In the genomic region with DNA sequence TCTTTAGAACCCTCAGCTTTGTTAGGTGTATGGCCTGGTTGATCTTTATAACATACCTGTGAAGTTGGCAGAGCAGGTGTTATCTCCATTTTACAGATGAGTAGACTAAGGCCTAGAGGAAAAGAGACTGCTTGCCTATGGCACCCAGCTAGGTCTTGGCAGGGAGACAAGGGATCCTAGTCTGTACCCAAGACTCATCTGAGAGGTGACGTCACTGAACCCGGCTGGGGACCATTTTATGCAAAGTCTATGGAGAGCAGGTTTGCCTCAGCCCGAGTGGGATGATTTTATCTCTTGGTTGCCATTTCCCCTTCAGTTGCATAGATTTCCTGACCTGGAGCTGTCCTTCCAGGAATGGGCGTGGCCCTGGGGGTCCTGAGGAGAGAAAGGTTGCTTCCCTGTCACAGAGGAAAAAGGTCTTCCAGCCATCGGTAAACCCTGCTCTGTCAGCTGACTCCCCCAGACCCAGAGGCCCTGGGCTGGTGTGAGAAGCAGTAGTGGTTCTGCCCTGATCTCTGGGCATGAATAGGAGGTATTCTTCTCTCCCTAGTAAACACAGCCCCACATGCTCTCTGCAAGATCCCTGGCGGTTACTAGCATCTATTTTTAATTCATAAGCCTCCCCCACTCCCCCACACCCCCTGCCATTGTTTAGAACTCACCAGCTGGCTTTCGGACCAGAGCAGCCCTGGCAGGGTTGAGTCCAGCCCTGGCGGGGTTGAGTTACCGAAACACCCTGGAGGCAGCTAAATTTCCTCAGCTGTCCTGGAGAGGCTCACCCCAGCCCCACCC, we compare ENCODE assay signal across 1 cellular context.
TF ChIP-seq lines count a peak whose summit lies in the region.

No MANE protein-coding gene starts in this region.

TF ChIP-seq in K562, 482 proteins besides CTCF, POLR2A, EP300 and RAD21:
- TF ChIP-seq ATF4 (CRISPR knock-in tag; IDR thresholded peaks at IDR 0.05) (no peak), KAT7 (CRISPR knock-in tag; IDR thresholded peaks at IDR 0.05; ENCODE audit: borderline replicate concordance) (no peak), TFAM (CRISPR knock-in tag; conservative IDR thresholded peaks at IDR 0.05) (no peak), FOXA3 (CRISPR knock-in tag; conservative IDR thresholded peaks at IDR 0.05 in 1 of 2, IDR thresholded peaks at IDR 0.05 in 1 of 2) (no peak), ZNF740 (CRISPR knock-in tag; IDR thresholded peaks at IDR 0.05) (0 out of 2 replicates have a peak, but pooled peaks have one; percentile 33), ZNF740 (tag; IDR thresholded peaks at IDR 0.05) (no peak), KDM1A (IDR thresholded peaks at IDR 0.05) (0 out of 4 replicates have a peak, but pooled peaks of 1 of the 2 experiments have one; percentile 37), TSC22D4 (tag; IDR thresholded peaks at IDR 0.05) (no peak), ZNF561 (CRISPR knock-in tag; conservative IDR thresholded peaks at IDR 0.05) (no peak), ZNF347 (CRISPR knock-in tag; IDR thresholded peaks at IDR 0.05; ENCODE audit: low read depth) (no peak), CTBP1 (IDR thresholded peaks at IDR 0.05; ENCODE audit: borderline replicate concordance) (no peak; the same call in 1 of the 2 replicates), BCOR (IDR thresholded peaks at IDR 0.05) (0 out of 2 replicates have a peak, but pooled peaks have one; percentile 51), ATF1 (CRISPR knock-in tag; IDR thresholded peaks at IDR 0.05) (no peak), ATF1 (tag; IDR thresholded peaks at IDR 0.05) (peak; percentile 80), JUND (IDR thresholded peaks at IDR 0.05; ENCODE audit: borderline replicate concordance, low read depth, low read length) (peak; percentile 69), JUND (tag; IDR thresholded peaks at IDR 0.05; ENCODE audit: borderline replicate concordance, low read depth, low read length) (peak; percentile 71), CHD4 (IDR thresholded peaks at IDR 0.05; ENCODE audit: insufficient read depth, insufficient replicate concordance, low read depth, low read length, poor library complexity, severe bottlenecking) (peak; percentile 12), TAF9B (IDR thresholded peaks at IDR 0.05; ENCODE audit: partially characterized antibody) (no peak), SMARCB1 (IDR thresholded peaks at IDR 0.05; ENCODE audit: insufficient read length, low read depth) (no peak), RBM25 (IDR thresholded peaks at IDR 0.05; ENCODE audit: low read depth, low read length, severe bottlenecking) (peak; percentile 85), HSF4 (CRISPR knock-in tag; IDR thresholded peaks at IDR 0.05; ENCODE audit: borderline replicate concordance) (no peak), JUN (IDR thresholded peaks at IDR 0.05; ENCODE audit: borderline replicate concordance, low read depth, low read length) (0 out of 2 replicates have a peak, but pooled peaks have one; percentile 31), JUN (CRISPR knock-in tag; IDR thresholded peaks at IDR 0.05; ENCODE audit: borderline replicate concordance) (no peak), ATF3 (IDR thresholded peaks at IDR 0.05) (peak; percentile 91), ATF3 (CRISPR knock-in tag; conservative IDR thresholded peaks at IDR 0.05) (no peak), THRAP3 (IDR thresholded peaks at IDR 0.05; ENCODE audit: borderline replicate concordance) (no peak), ZNF644 (tag; IDR thresholded peaks at IDR 0.05; ENCODE audit: low read depth) (no peak), ATF7 (IDR thresholded peaks at IDR 0.05) (peak; percentile 96), NRF1 (conservative IDR thresholded peaks at IDR 0.05 in 1 of 2, IDR thresholded peaks at IDR 0.05 in 1 of 2) (peak in 1 of 2 experiments; percentile 12; a peak in 1 of 4 replicates), RFX1 (IDR thresholded peaks at IDR 0.05) (no peak), CREM (IDR thresholded peaks at IDR 0.05; ENCODE audit: low read depth) (peak; percentile 58), HDAC2 (IDR thresholded peaks at IDR 0.05) (peak; percentile 33; the same call in 1 of the 2 replicates), JUNB (CRISPR knock-in tag; conservative IDR thresholded peaks at IDR 0.05) (0 out of 2 replicates have a peak, but pooled peaks have one; percentile 37), RCOR1 (IDR thresholded peaks at IDR 0.05; ENCODE audit: borderline replicate concordance in 1 of 2, low read depth in 2 of 2, low read length in 2 of 2) (peak; percentile 14 to 56; a peak in 3 of 4 replicates), TEAD4 (IDR thresholded peaks at IDR 0.05; ENCODE audit: low read length) (no peak), TEAD4 (CRISPR knock-in tag; IDR thresholded peaks at IDR 0.05; ENCODE audit: borderline replicate concordance) (0 out of 2 replicates have a peak, but pooled peaks have one; percentile 22), RREB1 (CRISPR knock-in tag; IDR thresholded peaks at IDR 0.05) (0 out of 2 replicates have a peak, but pooled peaks have one; percentile 17)
- TF ChIP-seq, protein P1, sequence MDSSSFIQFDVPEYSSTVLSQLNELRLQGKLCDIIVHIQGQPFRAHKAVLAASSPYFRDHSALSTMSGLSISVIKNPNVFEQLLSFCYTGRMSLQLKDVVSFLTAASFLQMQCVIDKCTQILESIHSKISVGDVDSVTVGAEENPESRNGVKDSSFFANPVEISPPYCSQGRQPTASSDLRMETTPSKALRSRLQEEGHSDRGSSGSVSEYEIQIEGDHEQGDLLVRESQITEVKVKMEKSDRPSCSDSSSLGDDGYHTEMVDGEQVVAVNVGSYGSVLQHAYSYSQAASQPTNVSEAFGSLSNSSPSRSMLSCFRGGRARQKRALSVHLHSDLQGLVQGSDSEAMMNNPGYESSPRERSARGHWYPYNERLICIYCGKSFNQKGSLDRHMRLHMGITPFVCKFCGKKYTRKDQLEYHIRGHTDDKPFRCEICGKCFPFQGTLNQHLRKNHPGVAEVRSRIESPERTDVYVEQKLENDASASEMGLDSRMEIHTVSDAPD (CRISPR knock-in tag; IDR thresholded peaks at IDR 0.05), result no peak
- TF ChIP-seq, protein P2, sequence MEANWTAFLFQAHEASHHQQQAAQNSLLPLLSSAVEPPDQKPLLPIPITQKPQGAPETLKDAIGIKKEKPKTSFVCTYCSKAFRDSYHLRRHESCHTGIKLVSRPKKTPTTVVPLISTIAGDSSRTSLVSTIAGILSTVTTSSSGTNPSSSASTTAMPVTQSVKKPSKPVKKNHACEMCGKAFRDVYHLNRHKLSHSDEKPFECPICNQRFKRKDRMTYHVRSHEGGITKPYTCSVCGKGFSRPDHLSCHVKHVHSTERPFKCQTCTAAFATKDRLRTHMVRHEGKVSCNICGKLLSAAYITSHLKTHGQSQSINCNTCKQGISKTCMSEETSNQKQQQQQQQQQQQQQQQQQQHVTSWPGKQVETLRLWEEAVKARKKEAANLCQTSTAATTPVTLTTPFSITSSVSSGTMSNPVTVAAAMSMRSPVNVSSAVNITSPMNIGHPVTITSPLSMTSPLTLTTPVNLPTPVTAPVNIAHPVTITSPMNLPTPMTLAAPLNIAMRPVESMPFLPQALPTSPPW (CRISPR knock-in tag; IDR thresholded peaks at IDR 0.05), result no peak
- TF ChIP-seq, protein P3, sequence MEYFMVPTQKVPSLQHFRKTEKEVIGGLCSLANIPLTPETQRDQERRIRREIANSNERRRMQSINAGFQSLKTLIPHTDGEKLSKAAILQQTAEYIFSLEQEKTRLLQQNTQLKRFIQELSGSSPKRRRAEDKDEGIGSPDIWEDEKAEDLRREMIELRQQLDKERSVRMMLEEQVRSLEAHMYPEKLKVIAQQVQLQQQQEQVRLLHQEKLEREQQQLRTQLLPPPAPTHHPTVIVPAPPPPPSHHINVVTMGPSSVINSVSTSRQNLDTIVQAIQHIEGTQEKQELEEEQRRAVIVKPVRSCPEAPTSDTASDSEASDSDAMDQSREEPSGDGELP (CRISPR knock-in tag; IDR thresholded peaks at IDR 0.05; ENCODE audit: borderline replicate concordance), result 0 out of 2 replicates have a peak, but pooled peaks have one; percentile 25
